In the genomic region with DNA sequence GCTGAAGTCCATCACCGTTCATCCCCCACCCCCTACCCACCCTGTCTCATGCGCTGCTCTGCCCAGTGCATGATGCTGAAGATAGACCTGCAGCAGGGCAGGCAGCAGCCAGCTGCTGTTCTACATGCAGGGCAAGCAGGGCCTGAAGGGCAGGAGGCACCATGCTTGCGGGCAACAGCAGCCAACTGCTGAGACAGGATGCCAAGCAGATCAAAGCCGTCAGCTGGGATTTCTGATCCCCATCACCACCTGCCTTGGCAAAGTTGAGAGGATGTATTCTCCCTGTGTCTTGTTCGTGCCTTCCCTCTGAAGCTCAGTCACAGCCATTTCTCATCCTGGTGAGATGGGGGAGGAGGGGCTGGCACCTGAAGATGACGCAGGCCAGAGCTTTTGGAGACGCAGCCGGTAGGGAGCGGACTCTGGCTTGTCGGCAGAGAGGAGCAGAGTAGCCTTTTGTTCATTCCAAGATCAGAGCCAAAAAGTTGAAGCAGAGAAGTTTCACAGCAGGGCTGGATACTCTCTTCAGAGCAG, we compare ENCODE assay signal across 21 cellular contexts.
"Had no signal": no experiment of that assay in that cellular context is flagged by ENCODE, and none has a peak within 500 bp of the region (broad histone marks: within the 10 kb centered on the region; RNA-seq: fewer than 3 reads in every experiment).

No MANE protein-coding gene starts in this region.

- H3K4me1 Mint-ChIP-seq: central memory CD8-positive, alpha-beta T cell; naive thymus-derived CD8-positive, alpha-beta T cell; neural crest cell had no signal

- H3K36me3 ChIP-seq: esophagus squamous epithelium, suprapubic skin, thyroid gland, upper lobe of right lung, vagina had no signal

- H3K9me3 ChIP-seq: esophagus squamous epithelium, suprapubic skin, thyroid gland, upper lobe of right lung, vagina had no signal

- H3K27ac Mint-ChIP-seq: naive thymus-derived CD8-positive, alpha-beta T cell had no signal

- ATAC-seq: left cardiac atrium; left ventricle myocardium superior; naive thymus-derived CD8-positive, alpha-beta T cell; sciatic nerve; stimulated activated naive CD8-positive, alpha-beta T cell treated with anti-CD3 and anti-CD28 coated beads, Interleukin-15, Interleukin-2, amounts not matched to agents 100 U/mL and 50 U/mL, for 24 hours; upper lobe of right lung had no signal

- H3K4me3 ChIP-seq: esophagus squamous epithelium, lung, skin epidermis, suprapubic skin, thyroid gland, upper lobe of right lung, vagina had no signal

- H3K27me3 ChIP-seq: esophagus squamous epithelium, suprapubic skin, thyroid gland, upper lobe of right lung, vagina had no signal

- DNase-seq: effector memory CD4-positive, alpha-beta T cell; esophagus squamous epithelium; foreskin fibroblast; kidney; left cardiac atrium; left ventricle myocardium superior; naive thymus-derived CD8-positive, alpha-beta T cell; occipital lobe; posterior cingulate gyrus; stimulated activated CD4-positive, alpha-beta T cell treated with anti-CD3 and anti-CD28 coated beads, Interleukin-2, amount 100 ng/mL, for 24 hours; stimulated activated CD4-positive, alpha-beta T cell treated with anti-CD3 and anti-CD28 coated beads, Interleukin-4, amount 100 ng/mL, for 4 hours; stimulated activated naive CD8-positive, alpha-beta T cell treated with anti-CD3 and anti-CD28 coated beads, Interleukin-15, Interleukin-2, amounts not matched to agents 100 U/mL and 50 U/mL, for 24 hours; thyroid gland; upper lobe of right lung had no signal

- H3K4me3 Mint-ChIP-seq: central memory CD8-positive, alpha-beta T cell; naive thymus-derived CD8-positive, alpha-beta T cell; neural crest cell had no signal

- H3K4me1 ChIP-seq: thyroid gland, upper lobe of right lung, vagina had no signal

- H3K9me3 Mint-ChIP-seq: central memory CD8-positive, alpha-beta T cell; neural crest cell had no signal

- H3K27ac ChIP-seq: esophagus squamous epithelium, skin epidermis, suprapubic skin, thyroid gland, upper lobe of right lung, vagina had no signal
